8 cellular contexts compared by ENCODE assay signal in the genomic region with DNA sequence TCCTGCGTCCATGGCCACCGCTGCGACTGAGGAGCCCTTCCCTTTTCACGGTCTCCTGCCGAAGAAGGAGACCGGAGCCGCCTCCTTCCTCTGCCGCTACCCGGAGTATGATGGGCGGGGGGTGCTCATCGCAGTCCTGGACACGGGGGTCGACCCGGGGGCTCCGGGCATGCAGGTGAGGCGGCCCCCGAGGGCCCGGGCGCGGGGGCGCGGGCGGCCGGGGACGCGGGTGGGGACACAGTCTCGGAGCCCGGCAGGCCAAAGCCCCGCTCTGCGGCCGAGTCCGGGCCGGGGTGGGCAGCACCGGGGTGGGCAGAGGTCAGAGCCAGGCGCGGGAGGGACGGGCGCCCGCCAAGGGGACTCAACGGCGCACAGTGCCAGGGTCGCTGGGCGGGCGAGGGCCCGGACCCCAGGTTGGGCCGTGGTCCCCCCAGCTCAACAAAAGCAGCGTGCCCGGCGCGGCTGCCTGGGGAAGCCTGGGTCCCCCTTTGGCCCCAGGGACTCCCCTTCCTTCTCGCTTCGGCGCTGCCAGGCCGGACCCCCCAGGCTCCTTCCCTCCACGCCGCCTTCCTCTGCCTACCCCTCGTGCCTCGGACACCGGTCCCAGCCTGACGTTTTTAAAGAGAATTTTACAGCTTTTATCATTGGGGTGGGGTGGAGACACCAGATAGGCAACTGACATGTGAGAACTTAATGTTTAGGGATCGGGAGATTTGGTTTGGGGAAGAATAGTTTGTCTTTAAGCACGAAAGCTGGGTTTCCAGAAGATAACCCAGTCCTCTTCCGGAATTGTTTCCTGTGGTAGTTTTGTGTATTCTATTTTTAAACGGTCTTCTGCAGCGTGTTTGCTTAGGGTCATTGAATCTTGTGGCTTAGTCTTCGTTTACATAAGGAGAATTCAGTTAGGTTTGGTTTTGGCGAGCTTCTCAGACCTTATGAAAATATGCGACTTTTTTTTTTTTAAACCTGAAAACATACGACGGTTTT. TPM values are rescaled to one million over a fixed set of nuclear protein-coding genes. Genes with fewer than 3 reads are reported as not detected.
A peak's percentile ranks its signal among the peaks of the same experiment; 100 is the strongest.
DNase-seq lines count a peak whose midpoint lies in the region; ATAC-seq and TF ChIP-seq lines count a peak whose summit lies in the region.

No MANE protein-coding gene starts in this region.

- H3K27ac Mint-ChIP-seq in activated T-cell treated with anti-CD3 and anti-CD28 coated beads, Interleukin-2, amount 50 U/mL, for 72 hours: peak overlapping the region; percentile 98

- TF ChIP-seq EP300 in neural cell (conservative IDR thresholded peaks at IDR 0.05; ENCODE audit: poor library complexity, severe bottlenecking): no peak

- no peak for TF ChIP-seq RAD21 in neural cell (conservative IDR thresholded peaks at IDR 0.05)

- no peaks in the 10 kb centered on the region for H4K20me1 ChIP-seq in neural cell (ENCODE audit: insufficient read depth)

- H3K9me2 ChIP-seq in neural cell (ENCODE audit: insufficient read depth, low read length): no peaks in the 10 kb centered on the region

- peaks cover 4 to 15% of the 10 kb centered on the region in 2 donors for H3K36me3 Mint-ChIP-seq in activated T-cell treated with anti-CD3 and anti-CD28 coated beads, Interleukin-2, amount 50 U/mL, for 72 hours (ENCODE audit: insufficient read depth in 2 of 2)

- no peaks in the 10 kb centered on the region for H3K27me3 Mint-ChIP-seq in activated T-cell treated with anti-CD3 and anti-CD28 coated beads, Interleukin-2, amount 50 U/mL, for 72 hours (ENCODE audit: low read depth)

- H2AFZ ChIP-seq in neural cell (ENCODE audit: low read depth, low read length): no peak overlapping the region

- H3K27me3 ChIP-seq in neural cell (ENCODE audit: insufficient read depth, low read depth, low read length): no peaks in the 10 kb centered on the region

- H3K4me3 Mint-ChIP-seq in activated T-cell treated with anti-CD3 and anti-CD28 coated beads, Interleukin-2, amount 50 U/mL, for 72 hours: peak overlapping the region; percentile 93 to 100

- no peaks in the 10 kb centered on the region for H3K36me3 ChIP-seq in neural cell (ENCODE audit: insufficient read depth, low read length)

- TF ChIP-seq CTCF in HFF-Myc (IDR thresholded peaks at IDR 0.05; ENCODE audit: low read depth, low read length, missing control alignments) (no peak), neural cell (IDR thresholded peaks at IDR 0.05; ENCODE audit: poor library complexity, severe bottlenecking) (no peak)

- peak overlapping the region; percentile 43 for H3K27ac ChIP-seq in neural cell (ENCODE audit: low read length)

- no peaks in the 10 kb centered on the region for H3F3A ChIP-seq in neural cell (ENCODE audit: insufficient read depth, low read length, poor library complexity, severe bottlenecking)

- DNase-seq in NOMO-1 treated with DMSO at 0.1 percent for 48 hours (lab: John Stamatoyannopoulos, UW; ENCODE audit: unreplicated experiment) (peak; percentile 27), NOMO-1 treated with dmso at 0.1 percent for 144 hours (lab: John Stamatoyannopoulos, UW; ENCODE audit: unreplicated experiment) (no peak), HFF-Myc (ENCODE audit: extremely low read depth, low read depth) (no peak), MV-4-11 (lab: John Stamatoyannopoulos, UW) (peak; percentile 56), fibroblast of peridontal ligament (ENCODE audit: extremely low read depth) (peak; percentile 70), NCI-H1694 treated with DMSO at 0.1 percent for 48 hours (lab: John Stamatoyannopoulos, UW) (no peak)
- peak; percentile 21 to 33 for DNase-seq in activated T-cell treated with anti-CD3 and anti-CD28 coated beads, Interleukin-2, amount 50 U/mL, for 72 hours

- H3K4me1 Mint-ChIP-seq in activated T-cell treated with anti-CD3 and anti-CD28 coated beads, Interleukin-2, amount 50 U/mL, for 72 hours (ENCODE audit: low read depth): peaks cover 62% of the 10 kb centered on the region

- H3K9ac ChIP-seq in neural cell (ENCODE audit: low read length): peak overlapping the region; percentile 77

- peak overlapping the region; percentile 86 for H3K4me2 ChIP-seq in neural cell (ENCODE audit: low read length)

- ATAC-seq in activated T-cell treated with anti-CD3 and anti-CD28 coated beads, Interleukin-2, amount 50 U/mL, for 72 hours (replicated peaks in 1 of 2): peak in 1 of 2 donors; percentile 6

- H3K4me3 ChIP-seq in HFF-Myc (replicated peaks; ENCODE audit: low read depth, low read length): peak overlapping the region; percentile 85
- H3K4me3 ChIP-seq in neural cell (ENCODE audit: low read length): peak overlapping the region; percentile 77

- no peaks in the 10 kb centered on the region for H3K9me3 ChIP-seq in neural cell (ENCODE audit: low read length)

- peaks cover 51% of the 10 kb centered on the region for H3K79me2 ChIP-seq in neural cell (replicated peaks; ENCODE audit: insufficient read depth, low read length)

- no peaks in the 10 kb centered on the region for H3K9me3 Mint-ChIP-seq in activated T-cell treated with anti-CD3 and anti-CD28 coated beads, Interleukin-2, amount 50 U/mL, for 72 hours

TF ChIP-seq in neural cell, 6 proteins besides CTCF, POLR2A, EP300 and RAD21:
- TF ChIP-seq MXI1 (conservative IDR thresholded peaks at IDR 0.05; ENCODE audit: poor library complexity, severe bottlenecking) (peak; percentile 38), EZH2 (IDR thresholded peaks at IDR 0.05; ENCODE audit: borderline replicate concordance, insufficient read depth, low read length, poor library complexity, severe bottlenecking) (no peak)
- TF ChIP-seq, protein P1, sequence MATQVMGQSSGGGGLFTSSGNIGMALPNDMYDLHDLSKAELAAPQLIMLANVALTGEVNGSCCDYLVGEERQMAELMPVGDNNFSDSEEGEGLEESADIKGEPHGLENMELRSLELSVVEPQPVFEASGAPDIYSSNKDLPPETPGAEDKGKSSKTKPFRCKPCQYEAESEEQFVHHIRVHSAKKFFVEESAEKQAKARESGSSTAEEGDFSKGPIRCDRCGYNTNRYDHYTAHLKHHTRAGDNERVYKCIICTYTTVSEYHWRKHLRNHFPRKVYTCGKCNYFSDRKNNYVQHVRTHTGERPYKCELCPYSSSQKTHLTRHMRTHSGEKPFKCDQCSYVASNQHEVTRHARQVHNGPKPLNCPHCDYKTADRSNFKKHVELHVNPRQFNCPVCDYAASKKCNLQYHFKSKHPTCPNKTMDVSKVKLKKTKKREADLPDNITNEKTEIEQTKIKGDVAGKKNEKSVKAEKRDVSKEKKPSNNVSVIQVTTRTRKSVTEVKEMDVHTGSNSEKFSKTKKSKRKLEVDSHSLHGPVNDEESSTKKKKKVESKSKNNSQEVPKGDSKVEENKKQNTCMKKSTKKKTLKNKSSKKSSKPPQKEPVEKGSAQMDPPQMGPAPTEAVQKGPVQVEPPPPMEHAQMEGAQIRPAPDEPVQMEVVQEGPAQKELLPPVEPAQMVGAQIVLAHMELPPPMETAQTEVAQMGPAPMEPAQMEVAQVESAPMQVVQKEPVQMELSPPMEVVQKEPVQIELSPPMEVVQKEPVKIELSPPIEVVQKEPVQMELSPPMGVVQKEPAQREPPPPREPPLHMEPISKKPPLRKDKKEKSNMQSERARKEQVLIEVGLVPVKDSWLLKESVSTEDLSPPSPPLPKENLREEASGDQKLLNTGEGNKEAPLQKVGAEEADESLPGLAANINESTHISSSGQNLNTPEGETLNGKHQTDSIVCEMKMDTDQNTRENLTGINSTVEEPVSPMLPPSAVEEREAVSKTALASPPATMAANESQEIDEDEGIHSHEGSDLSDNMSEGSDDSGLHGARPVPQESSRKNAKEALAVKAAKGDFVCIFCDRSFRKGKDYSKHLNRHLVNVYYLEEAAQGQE (IDR thresholded peaks at IDR 0.05; ENCODE audit: borderline replicate concordance): peak; percentile 41
TF ChIP-seq in neural cell: peak in this region for 2.

RNA-seq across cellular contexts. Expression of a gene that starts 0.5 kb away (rescaled TPM):
- 10 to 100 TPM; 55.3 to 67.6 TPM for total RNA-seq in activated T-cell treated with anti-CD3 and anti-CD28 coated beads, Interleukin-2, amount 50 U/mL, for 72 hours
- polyA plus RNA-seq in neural cell: 42.7 and 45.4 TPM in 2 replicates
- polyA minus RNA-seq in neural cell: 44.3 and 56.4 TPM in 2 replicates

Comparison
In these comparisons a context has a peak if more than half of its experiments do, and no peak if none do; other contexts are left out.
1. DNase-seq: peak in NOMO-1 treated with DMSO at 0.1 percent for 48 hours (single experiment), MV-4-11 (single experiment), activated T-cell treated with anti-CD3 and anti-CD28 coated beads, Interleukin-2, amount 50 U/mL, for 72 hours (2 of 2) and fibroblast of peridontal ligament (single experiment); none in NOMO-1 treated with dmso at 0.1 percent for 144 hours (single experiment), HFF-Myc (single experiment) and NCI-H1694 treated with DMSO at 0.1 percent for 48 hours (single experiment).